Comparison of ENCODE assay signal across 24 cellular contexts in genomic region chr5:177204281-177204680, GRCh38.
"Had no signal": no experiment of that assay in that cellular context is flagged by ENCODE, and none has a peak within 500 bp of the region (broad histone marks: within the 10 kb centered on the region; RNA-seq: fewer than 3 reads in every experiment).

No MANE protein-coding gene starts in this region.

- H3K4me3 Mint-ChIP-seq: endodermal cell; immature natural killer cell; natural killer cell treated with Interleukin-12 subunit alpha and Interleukin-12 subunit beta and Interleukin-15 and Interleukin-18, amount 100 ng/mL, for 72 hours had no signal

- H3K36me3 ChIP-seq: uterus had no signal

- H3K27me3 ChIP-seq: foreskin keratinocyte, left lung, neutrophil, right atrium auricular region, sigmoid colon, suprapubic skin, tibial artery, upper lobe of left lung, uterus had no signal

- DNase-seq: effector CD4-positive, alpha-beta T cell; endodermal cell; erythroblast; foreskin keratinocyte; immature natural killer cell; left lung; lower lobe of right lung; mesenchymal stem cell; midbrain; sigmoid colon; stimulated activated CD4-positive, alpha-beta T cell treated with anti-CD3 and anti-CD28 coated beads, Interleukin-2, amount 100 ng/mL, for 24 hours; stimulated activated CD4-positive, alpha-beta T cell treated with anti-CD3 and anti-CD28 coated beads, Interleukin-4, amount 100 ng/mL, for 4 hours; stimulated activated naive CD4-positive, alpha-beta T cell; tibial artery; upper lobe of left lung; uterus had no signal

- H3K4me1 ChIP-seq: foreskin keratinocyte, left lung, lower lobe of right lung, right atrium auricular region, sigmoid colon, suprapubic skin, tibial artery, upper lobe of left lung, uterus had no signal

- H3K9me3 Mint-ChIP-seq: endodermal cell; immature natural killer cell; natural killer cell treated with Interleukin-12 subunit alpha and Interleukin-12 subunit beta and Interleukin-15 and Interleukin-18, amount 100 ng/mL, for 72 hours had no signal

- H3K4me1 Mint-ChIP-seq: endodermal cell had no signal

- H3K27ac ChIP-seq: coronary artery, foreskin keratinocyte, left lung, lower lobe of right lung, neutrophil, right atrium auricular region, sigmoid colon, skin epidermis, suprapubic skin, tibial artery, upper lobe of left lung, uterus had no signal

- FAIRE-seq: endothelial cell of umbilical vein, keratinocyte had no signal

- H3K27me3 Mint-ChIP-seq: natural killer cell treated with Interleukin-12 subunit alpha and Interleukin-12 subunit beta and Interleukin-15 and Interleukin-18, amount 100 ng/mL, for 72 hours had no signal

- ATAC-seq: foreskin keratinocyte; left lung; lower lobe of right lung; natural killer cell treated with Interleukin-12 subunit alpha and Interleukin-12 subunit beta and Interleukin-15 and Interleukin-18, amount 100 ng/mL, for 72 hours had no signal

- H3K9me3 ChIP-seq: left lung, lower lobe of right lung, neutrophil, right atrium auricular region, sigmoid colon, suprapubic skin, tibial artery, upper lobe of left lung, uterus had no signal

- H3K4me3 ChIP-seq: coronary artery, left lung, lower lobe of right lung, right atrium auricular region, sigmoid colon, skin epidermis, suprapubic skin, tibial artery, upper lobe of left lung, uterus had no signal

- H3K27ac Mint-ChIP-seq: endodermal cell; natural killer cell treated with Interleukin-12 subunit alpha and Interleukin-12 subunit beta and Interleukin-15 and Interleukin-18, amount 100 ng/mL, for 72 hours had no signal
